In genomic region chr2:160175169-160176130, GRCh38 we compare ENCODE assay signal across 22 cellular contexts. TPM values are rescaled to one million over a fixed set of nuclear protein-coding genes. Genes with fewer than 3 reads are reported as not detected.
DNase-seq lines count a peak whose midpoint lies in the region; ATAC-seq, FAIRE-seq and TF ChIP-seq lines count a peak whose summit lies in the region.
"Had no signal": no experiment of that assay in that cellular context is flagged by ENCODE, and none has a peak within 500 bp of the region (broad histone marks: within the 10 kb centered on the region; RNA-seq: fewer than 3 reads in every experiment).

No MANE protein-coding gene starts in this region.

- H3K9me3 Mint-ChIP-seq in CD8-positive, alpha-beta T cell: no peaks in the 10 kb centered on the region
- no peaks in the 10 kb centered on the region for H3K9me3 Mint-ChIP-seq in nephron
- no peaks in the 10 kb centered on the region for H3K9me3 Mint-ChIP-seq in T-cell
- H3K9me3 Mint-ChIP-seq: CD4-positive, alpha-beta T cell had no signal

- ATAC-seq in CD8-positive, alpha-beta T cell: no peak
- no peak for ATAC-seq in upper lobe of right lung
- ATAC-seq in GM21515 (IDR thresholded peaks at IDR 0.05; ENCODE audit: unreplicated experiment): no peak
- no peak for ATAC-seq in T-cell (replicated peaks in 1 of 4)
- ATAC-seq: K562, Right ventricle myocardium inferior had no signal

- H3K27ac Mint-ChIP-seq in CD8-positive, alpha-beta T cell: peak overlapping the region; percentile 22
- peak overlapping the region; percentile 10 to 66 (median 34) for H3K27ac Mint-ChIP-seq in nephron
- no peak overlapping the region for H3K27ac Mint-ChIP-seq in T-cell
- H3K27ac Mint-ChIP-seq: CD4-positive, alpha-beta T cell had no signal

- H3K4me1 Mint-ChIP-seq in CD8-positive, alpha-beta T cell (ENCODE audit: low read depth): peaks cover 1% of the 10 kb centered on the region
- peaks cover 6% of the 10 kb centered on the region for H3K4me1 Mint-ChIP-seq in nephron
- no peaks in the 10 kb centered on the region for H3K4me1 Mint-ChIP-seq in T-cell

- no peaks in the 10 kb centered on the region for H3K27me3 Mint-ChIP-seq in CD8-positive, alpha-beta T cell (ENCODE audit: low read depth)
- no peaks in the 10 kb centered on the region for H3K27me3 Mint-ChIP-seq in nephron (ENCODE audit: low read depth)
- no peaks in the 10 kb centered on the region for H3K27me3 Mint-ChIP-seq in T-cell
- H3K27me3 Mint-ChIP-seq: CD4-positive, alpha-beta T cell had no signal

- POLR2A ChIA-PET in CD8-positive, alpha-beta T cell (lab: Charles Lee): no interaction called here
- POLR2A ChIA-PET in T-cell (lab: Charles Lee): no interaction called here

- H3K4me1 ChIP-seq in CD8-positive, alpha-beta T cell (ENCODE audit: insufficient read depth, low read length): peaks cover under 1% of the 10 kb centered on the region
- no peaks in the 10 kb centered on the region for H3K4me1 ChIP-seq in upper lobe of right lung
- H3K4me1 ChIP-seq: BE2C had no signal

- intact Hi-C loops in CD8-positive, alpha-beta T cell (cut with DNase I, micrococcal nuclease): no loop called here
- intact Hi-C loops in upper lobe of right lung (cut with DNase I): no loop called here

- CTCF ChIA-PET in CD8-positive, alpha-beta T cell (lab: Charles Lee): interaction anchor here (0.8 kb wide), 1 partner anchor 34 kb away, joined by 3 read pairs; no protein-coding TSS in a partner anchor
- CTCF ChIA-PET in T-cell (lab: Charles Lee): no interaction called here

- no peak overlapping the region for H3K27ac ChIP-seq in CD8-positive, alpha-beta T cell (ENCODE audit: low read depth, low read length)
- no peak overlapping the region for H3K27ac ChIP-seq in upper lobe of right lung

- no peak for TF ChIP-seq CTCF in CD8-positive, alpha-beta T cell (IDR thresholded peaks at IDR 0.05)
- no peak for TF ChIP-seq CTCF in bronchial epithelial cell (IDR thresholded peaks at IDR 0.05; ENCODE audit: insufficient read depth, low read length, severe bottlenecking)
- TF ChIP-seq CTCF in nephron (IDR thresholded peaks at IDR 0.05; ENCODE audit: unreplicated experiment in 3 of 3): no peak
- TF ChIP-seq CTCF in upper lobe of right lung (IDR thresholded peaks at IDR 0.05): no peak

- no peaks in the 10 kb centered on the region for H3K36me3 ChIP-seq in CD8-positive, alpha-beta T cell (ENCODE audit: insufficient read depth, low read length)
- H3K36me3 ChIP-seq in bronchial epithelial cell (ENCODE audit: control insufficient read depth, insufficient read depth, low read length) (peaks cover 8% of the 10 kb centered on the region), upper lobe of right lung (no peaks in the 10 kb centered on the region)
- H3K36me3 ChIP-seq: BE2C had no signal

- H3K9me3 ChIP-seq in CD8-positive, alpha-beta T cell (ENCODE audit: low read length): no peaks in the 10 kb centered on the region
- H3K9me3 ChIP-seq in upper lobe of right lung: no peaks in the 10 kb centered on the region
- H3K9me3 ChIP-seq: BE2C had no signal

- H3K4me3 Mint-ChIP-seq in CD8-positive, alpha-beta T cell: no peak overlapping the region
- H3K4me3 Mint-ChIP-seq in nephron (no peak overlapping the region), T-cell (no peak overlapping the region)
- H3K4me3 Mint-ChIP-seq: CD4-positive, alpha-beta T cell had no signal

- no peak for DNase-seq in CD8-positive, alpha-beta T cell
- DNase-seq in NCI-H345 treated with DMSO at 0.1 percent for 48 hours (lab: John Stamatoyannopoulos, UW; ENCODE audit: unreplicated experiment) (peak; percentile 13), bronchial epithelial cell (ENCODE audit: low read depth) (peak; percentile 70), upper lobe of right lung (no peak), NCI-H446 (lab: John Stamatoyannopoulos, UW) (no peak), T-cell (no peak)
- DNase-seq: BE2C; Calu3; CD4-positive, alpha-beta T cell; EL; NCI-H1105 treated with DMSO at 0.1 percent for 48 hours; NCI-H187; NCI-H2107; NCI-H524 treated with DMSO at 0.1 percent for 48 hours had no signal

- no peaks in the 10 kb centered on the region for H3K36me3 Mint-ChIP-seq in CD8-positive, alpha-beta T cell
- peaks cover 7% of the 10 kb centered on the region for H3K36me3 Mint-ChIP-seq in nephron (ENCODE audit: low read depth)
- H3K36me3 Mint-ChIP-seq in T-cell: no peaks in the 10 kb centered on the region

- no peak for FAIRE-seq in bronchial epithelial cell (lab: Jason Lieb, UNC)
- FAIRE-seq: A204.1, GM12891, GM18507, H1, K562 had no signal

- H3K27me3 ChIP-seq in CD8-positive, alpha-beta T cell (ENCODE audit: insufficient read depth, low read length): no peaks in the 10 kb centered on the region
- H3K27me3 ChIP-seq in bronchial epithelial cell (ENCODE audit: control insufficient read depth, insufficient read depth, low read length) (no peaks in the 10 kb centered on the region), upper lobe of right lung (no peaks in the 10 kb centered on the region)
- H3K27me3 ChIP-seq: BE2C had no signal

- no peak overlapping the region for H3K4me3 ChIP-seq in CD8-positive, alpha-beta T cell (ENCODE audit: low read depth, low read length)
- H3K4me3 ChIP-seq in bronchial epithelial cell (ENCODE audit: low read depth, low read length) (no peak overlapping the region), upper lobe of right lung (no peak overlapping the region)
- H3K4me3 ChIP-seq: K562 had no signal

RNA-seq across cellular contexts. Expression of gene ITGB6, which starts 24.6 kb away (rescaled TPM):
- total RNA-seq in CD8-positive, alpha-beta T cell: not detected
- total RNA-seq in bronchial epithelial cell: 21.1 and 31.5 TPM in 2 replicates
- 109 TPM for total RNA-seq in upper lobe of right lung
- total RNA-seq in T-cell: under 1 TPM in 2 of 5 donors, not detected in 3; 0.09 to 0.38 TPM
- total RNA-seq: CD4-positive, alpha-beta T cell; H1 had no signal

Comparison
In these comparisons a context has a peak if more than half of its experiments do, and no peak if none do; other contexts are left out.
1. DNase-seq: peak in NCI-H345 treated with DMSO at 0.1 percent for 48 hours (single experiment) and bronchial epithelial cell (single experiment); none in CD8-positive, alpha-beta T cell (0 of 7), upper lobe of right lung (single experiment), NCI-H446 (0 of 2) and T-cell (0 of 34).
2. H3K27ac Mint-ChIP-seq: peak in CD8-positive, alpha-beta T cell (single experiment) and nephron (3 of 3); none in T-cell (0 of 2).
3. RNA of gene ITGB6, which starts 24.6 kb away (total RNA-seq): 109 TPM in upper lobe of right lung (single experiment) and 21.1 to 31.5 TPM in bronchial epithelial cell; 0.09 to 0.38 TPM in T-cell and not detected in CD8-positive, alpha-beta T cell; every median in the first group is over 10 times any median in the second.